10 cellular contexts compared by ENCODE assay signal in the genomic region with DNA sequence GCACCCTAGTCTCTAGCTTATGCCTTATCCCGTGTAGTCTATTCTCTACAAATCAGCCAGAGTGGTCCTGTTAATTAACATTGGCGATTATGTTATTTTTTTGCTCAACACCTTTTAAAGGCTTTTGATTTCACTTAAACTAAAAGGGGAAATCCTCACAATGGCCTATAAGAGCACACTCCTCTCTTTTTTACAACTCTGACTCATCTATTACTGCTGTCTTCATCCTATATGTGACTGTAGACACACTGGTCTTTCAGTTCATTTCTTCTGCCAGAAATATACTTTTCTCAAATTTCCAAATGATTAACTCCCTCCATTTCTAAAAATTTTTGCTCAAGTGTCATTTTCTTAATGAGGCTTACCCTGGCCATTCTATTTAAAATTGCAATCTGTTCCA.
"Had no signal": no experiment of that assay in that cellular context is flagged by ENCODE, and none has a peak within 500 bp of the region (broad histone marks: within the 10 kb centered on the region; RNA-seq: fewer than 3 reads in every experiment).

No MANE protein-coding gene starts in this region.

- H3K36me3 ChIP-seq: HAP-1 had no signal

- H3K4me3 ChIP-seq: GM23248, HAP-1, K562 had no signal

- H3K4me1 ChIP-seq: HAP-1 had no signal

- H3K9ac ChIP-seq: GM23248 had no signal

- H3K9me3 ChIP-seq: HAP-1 had no signal

- H2AFZ ChIP-seq: GM23248 had no signal

- FAIRE-seq: HTR-8/SVneo, K562 had no signal

- DNase-seq: GM23248, GOT3, H7, HFFc6, IMR-90, KG1 had no signal

- H3K27ac ChIP-seq: GM23248 had no signal

- ATAC-seq: HCT116, K562 had no signal
